Comparison of ENCODE assay signal across 1 cellular context in the genomic region with DNA sequence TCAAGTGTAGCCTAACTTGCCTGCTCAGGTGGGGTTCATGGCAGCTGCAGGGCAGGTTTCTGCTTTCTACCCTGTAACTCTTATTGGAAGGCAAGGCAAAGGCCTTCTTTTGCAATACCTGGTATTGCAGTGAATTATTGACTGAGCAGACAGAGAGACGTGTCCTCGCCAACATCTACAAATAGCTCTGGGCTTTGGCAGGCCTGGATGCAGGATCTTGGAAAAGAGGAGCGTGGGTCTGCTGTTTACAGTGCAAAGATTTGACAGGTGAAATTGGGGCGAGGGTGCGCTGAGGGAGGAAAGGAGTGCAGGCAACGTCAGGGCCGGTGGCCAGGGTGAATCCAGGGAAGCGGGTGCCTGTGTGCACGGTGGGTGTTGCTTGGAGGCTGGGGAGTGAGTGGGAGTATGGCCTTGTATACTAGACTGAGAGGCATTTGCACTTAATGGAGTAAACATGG.
TF ChIP-seq lines count a peak whose summit lies in the region.

No MANE protein-coding gene starts in this region.

TF ChIP-seq in liver, 16 proteins besides CTCF, POLR2A, EP300 and RAD21 (continued from another document):
- TF ChIP-seq GABPA (IDR thresholded peaks at IDR 0.05 in 1 of 2, conservative IDR thresholded peaks at IDR 0.05 in 1 of 2) (peak in 1 of 2 donors; percentile 60), FOXA1 (IDR thresholded peaks at IDR 0.05) (peak; percentile 98), SP1 (IDR thresholded peaks at IDR 0.05) (peak; percentile 96), YY1 (IDR thresholded peaks at IDR 0.05) (peak; percentile 93)
- TF ChIP-seq, protein P1, sequence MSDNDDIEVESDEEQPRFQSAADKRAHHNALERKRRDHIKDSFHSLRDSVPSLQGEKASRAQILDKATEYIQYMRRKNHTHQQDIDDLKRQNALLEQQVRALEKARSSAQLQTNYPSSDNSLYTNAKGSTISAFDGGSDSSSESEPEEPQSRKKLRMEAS (IDR thresholded peaks at IDR 0.05), result peak; percentile 96
- TF ChIP-seq, protein P2, sequence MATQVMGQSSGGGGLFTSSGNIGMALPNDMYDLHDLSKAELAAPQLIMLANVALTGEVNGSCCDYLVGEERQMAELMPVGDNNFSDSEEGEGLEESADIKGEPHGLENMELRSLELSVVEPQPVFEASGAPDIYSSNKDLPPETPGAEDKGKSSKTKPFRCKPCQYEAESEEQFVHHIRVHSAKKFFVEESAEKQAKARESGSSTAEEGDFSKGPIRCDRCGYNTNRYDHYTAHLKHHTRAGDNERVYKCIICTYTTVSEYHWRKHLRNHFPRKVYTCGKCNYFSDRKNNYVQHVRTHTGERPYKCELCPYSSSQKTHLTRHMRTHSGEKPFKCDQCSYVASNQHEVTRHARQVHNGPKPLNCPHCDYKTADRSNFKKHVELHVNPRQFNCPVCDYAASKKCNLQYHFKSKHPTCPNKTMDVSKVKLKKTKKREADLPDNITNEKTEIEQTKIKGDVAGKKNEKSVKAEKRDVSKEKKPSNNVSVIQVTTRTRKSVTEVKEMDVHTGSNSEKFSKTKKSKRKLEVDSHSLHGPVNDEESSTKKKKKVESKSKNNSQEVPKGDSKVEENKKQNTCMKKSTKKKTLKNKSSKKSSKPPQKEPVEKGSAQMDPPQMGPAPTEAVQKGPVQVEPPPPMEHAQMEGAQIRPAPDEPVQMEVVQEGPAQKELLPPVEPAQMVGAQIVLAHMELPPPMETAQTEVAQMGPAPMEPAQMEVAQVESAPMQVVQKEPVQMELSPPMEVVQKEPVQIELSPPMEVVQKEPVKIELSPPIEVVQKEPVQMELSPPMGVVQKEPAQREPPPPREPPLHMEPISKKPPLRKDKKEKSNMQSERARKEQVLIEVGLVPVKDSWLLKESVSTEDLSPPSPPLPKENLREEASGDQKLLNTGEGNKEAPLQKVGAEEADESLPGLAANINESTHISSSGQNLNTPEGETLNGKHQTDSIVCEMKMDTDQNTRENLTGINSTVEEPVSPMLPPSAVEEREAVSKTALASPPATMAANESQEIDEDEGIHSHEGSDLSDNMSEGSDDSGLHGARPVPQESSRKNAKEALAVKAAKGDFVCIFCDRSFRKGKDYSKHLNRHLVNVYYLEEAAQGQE (IDR thresholded peaks at IDR 0.05), result peak; percentile 81
